Comparison of ENCODE assay signal across 8 cellular contexts in the genomic region with DNA sequence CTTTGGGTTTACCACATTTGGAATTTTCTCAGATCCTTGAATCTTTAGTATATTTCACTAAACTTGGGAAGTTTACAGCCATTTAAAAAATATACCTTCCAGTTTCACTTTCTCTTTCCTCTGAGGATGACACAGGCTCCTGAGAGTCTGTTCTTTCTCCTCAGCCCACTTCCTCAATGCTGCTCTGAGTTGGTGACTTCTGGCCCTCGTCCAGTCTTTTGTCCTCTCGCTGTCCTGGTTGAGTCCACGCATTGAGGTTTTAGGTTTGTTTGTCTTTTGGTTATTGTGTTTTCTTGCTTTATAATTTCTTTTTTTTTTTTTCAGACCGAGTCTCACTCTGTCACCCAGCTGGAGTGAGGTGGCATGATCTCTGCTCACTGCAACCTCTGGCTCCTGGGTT. TPM values are rescaled to one million over a fixed set of nuclear protein-coding genes. Genes with fewer than 3 reads are reported as not detected.
DNase-seq lines count a peak whose midpoint lies in the region; ATAC-seq lines count a peak whose summit lies in the region.

No MANE protein-coding gene starts in this region.

- H3K27ac Mint-ChIP-seq in central memory CD8-positive, alpha-beta T cell (ENCODE audit: low read depth): peak overlapping the region; percentile 96
- H3K27ac Mint-ChIP-seq in naive B cell: peak overlapping the region; percentile 85 to 96 (median 94)

- H3K4me1 Mint-ChIP-seq in central memory CD8-positive, alpha-beta T cell: peaks cover 39% of the 10 kb centered on the region
- peaks cover 14 to 31% (median 22%) of the 10 kb centered on the region in 3 donors for H3K4me1 Mint-ChIP-seq in naive B cell

- H3K36me3 Mint-ChIP-seq in central memory CD8-positive, alpha-beta T cell (ENCODE audit: insufficient read depth): peaks cover 12% of the 10 kb centered on the region
- H3K36me3 Mint-ChIP-seq in naive B cell: no peaks in the 10 kb centered on the region

- intact Hi-C loops in Right ventricle myocardium inferior (cut with DNase I) (no loop called here), cardiac septum (cut with DNase I) (loop anchor here (5.0 kb wide), 1 partner anchor 77 kb away; a partner anchor contains a TSS)

- no peaks in the 10 kb centered on the region for H3K27me3 Mint-ChIP-seq in central memory CD8-positive, alpha-beta T cell
- H3K27me3 Mint-ChIP-seq in naive B cell: peaks cover 0 to 12% (median 9%) of the 10 kb centered on the region in 3 donors

- ATAC-seq in Right ventricle myocardium inferior (no peak), HG02759 (IDR thresholded peaks at IDR 0.05; ENCODE audit: unreplicated experiment) (peak; percentile 73), naive B cell (ENCODE audit: low read depth in 2 of 2) (peak; percentile 81)
- peak; percentile 75 for ATAC-seq in central memory CD8-positive, alpha-beta T cell (replicated peaks; ENCODE audit: extremely low read depth, poor library complexity, severe bottlenecking)

- no peaks in the 10 kb centered on the region for H3K9me3 Mint-ChIP-seq in central memory CD8-positive, alpha-beta T cell
- no peaks in the 10 kb centered on the region for H3K9me3 Mint-ChIP-seq in naive B cell

- peak overlapping the region; percentile 86 for H3K4me3 Mint-ChIP-seq in central memory CD8-positive, alpha-beta T cell
- H3K4me3 Mint-ChIP-seq in naive B cell: peak overlapping the region; percentile 81 to 91 (median 90)

- DNase-seq in Right ventricle myocardium inferior (ENCODE audit: missing footprints): peak; percentile 77
- no peak for DNase-seq in cardiac septum (ENCODE audit: low spot score)
- peak; percentile 79 for DNase-seq in NOMO-1 treated with DMSO at 0.1 percent for 48 hours (lab: John Stamatoyannopoulos, UW; ENCODE audit: unreplicated experiment)
- no peak for DNase-seq in central memory CD8-positive, alpha-beta T cell (ENCODE audit: low spot score in 2 of 2)
- DNase-seq in naive B cell: peak; percentile 38
- no peak for DNase-seq in NK-92 treated with Interleukin-12 subunit alpha and Interleukin-12 subunit beta, amount 100 ng/mL, for 24 hours (lab: John Stamatoyannopoulos, UW)
- DNase-seq in NCI-H1417 treated with DMSO at 0.1 percent for 48 hours (lab: John Stamatoyannopoulos, UW): no peak

RNA-seq across cellular contexts. Expression of a gene that starts 40.7 kb away (rescaled TPM):
- total RNA-seq in Right ventricle myocardium inferior: not detected
- total RNA-seq in cardiac septum: 0.08 TPM
- polyA plus RNA-seq in naive B cell (ENCODE audit: low read depth in 6 of 6): not detected

Comparison
In these comparisons a context has a peak if more than half of its experiments do, and no peak if none do; other contexts are left out.
1. DNase-seq: peak in Right ventricle myocardium inferior (single experiment), NOMO-1 treated with DMSO at 0.1 percent for 48 hours (single experiment) and naive B cell (single experiment); none in cardiac septum (single experiment), central memory CD8-positive, alpha-beta T cell (0 of 2), NK-92 treated with Interleukin-12 subunit alpha and Interleukin-12 subunit beta, amount 100 ng/mL, for 24 hours (single experiment) and NCI-H1417 treated with DMSO at 0.1 percent for 48 hours (single experiment).